In the genomic region with DNA sequence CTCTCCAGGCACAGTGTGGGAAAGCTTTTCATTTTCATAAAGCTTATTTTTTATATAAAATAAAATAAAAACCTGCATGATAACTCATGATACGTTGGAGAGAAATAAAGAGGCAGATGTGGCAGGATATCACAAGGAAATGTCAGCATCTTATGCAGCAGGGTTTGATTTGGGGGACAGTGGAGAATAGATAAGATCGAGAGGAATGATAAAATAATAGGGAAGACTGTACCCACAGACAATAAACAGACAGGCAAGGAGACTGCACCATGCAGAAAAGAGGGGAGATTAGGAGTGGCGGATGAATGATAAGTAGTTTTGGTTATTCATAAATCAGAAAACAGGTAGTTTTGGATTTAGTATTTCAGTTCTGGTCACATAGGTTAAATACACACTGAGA, we compare ENCODE assay signal across 34 cellular contexts.
"Had no signal": no experiment of that assay in that cellular context is flagged by ENCODE, and none has a peak within 500 bp of the region (broad histone marks: within the 10 kb centered on the region; RNA-seq: fewer than 3 reads in every experiment).

No MANE protein-coding gene starts in this region.

- H3K36me3 ChIP-seq: MG63 had no signal

- H3K4me3 ChIP-seq: MG63 had no signal

- DNase-seq: Karpas-422, Kasumi-1, MG63, MM.1S, MV-4-11, NCI-H1048, NCI-H1092, NCI-H1092 treated with DMSO at 0.1 percent for 48 hours, NCI-H1105, NCI-H1105 treated with DMSO at 0.1 percent for 48 hours, NCI-H1417, NCI-H1417 treated with DMSO at 0.1 percent for 48 hours, NCI-H1436, NCI-H1436 treated with DMSO at 0.1 percent for 48 hours, NCI-H146, NCI-H1694, NCI-H1694 treated with DMSO at 0.1 percent for 48 hours, NCI-H187, NCI-H187 treated with DMSO at 0.1 percent for 48 hours, NCI-H1930, NCI-H2029, NCI-H2029 treated with DMSO at 0.1 percent for 48 hours, NCI-H2081, NCI-H2081 treated with DMSO at 0.1 percent for 48 hours, NCI-H2107, NCI-H2171, NCI-H2171 treated with DMSO at 0.1 percent for 48 hours, NCI-H2227 treated with DMSO at 0.1 percent for 48 hours, NCI-H226, NCI-H345, NCI-H446, NCI-H446 treated with DMSO at 0.1 percent for 48 hours, NCI-H510A, NCI-H510A treated with DMSO at 0.1 percent for 48 hours had no signal

- H3K27me3 ChIP-seq: MG63 had no signal

- H3K9me3 ChIP-seq: MG63 had no signal
